25 cellular contexts compared by ENCODE assay signal in the genomic region with DNA sequence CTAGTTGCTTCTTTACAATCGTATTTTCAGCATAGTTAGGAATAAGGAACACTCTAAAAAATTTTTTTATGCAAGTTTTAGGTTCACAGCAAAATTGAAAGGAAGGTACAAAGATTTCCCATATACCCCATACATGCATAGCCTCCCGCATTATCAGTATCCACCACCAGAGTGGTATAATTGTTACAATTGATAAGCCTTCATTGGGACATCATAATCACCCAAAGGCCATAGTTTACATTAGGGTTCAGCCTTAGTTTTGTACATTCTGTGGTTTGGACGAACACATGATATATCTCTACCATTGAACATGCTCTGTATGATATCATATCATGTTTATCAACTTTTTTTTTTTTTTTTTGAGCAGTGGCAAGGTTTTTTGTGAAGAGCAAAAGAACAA.
A peak's percentile ranks its signal among the peaks of the same experiment; 100 is the strongest.
DNase-seq lines count a peak whose midpoint lies in the region; ATAC-seq and TF ChIP-seq lines count a peak whose summit lies in the region.
"Had no signal": no experiment of that assay in that cellular context is flagged by ENCODE, and none has a peak within 500 bp of the region (broad histone marks: within the 10 kb centered on the region; RNA-seq: fewer than 3 reads in every experiment).

No MANE protein-coding gene starts in this region.

- H3K4me1 Mint-ChIP-seq in HFFc6 (ENCODE audit: low read depth) (peaks cover 20% of the 10 kb centered on the region), endothelial cell (ENCODE audit: unreplicated experiment) (peaks cover 5% of the 10 kb centered on the region)
- H3K4me1 Mint-ChIP-seq: T-cell had no signal

- DNase-seq in SK-N-SH (no peak), HFFc6 (no peak), endothelial cell (ENCODE audit: low spot score) (no peak), left colon (no peak), HT-29 (ENCODE audit: low spot score) (no peak)
- DNase-seq: CD4-positive, CD25-positive, alpha-beta regulatory T cell; DMS153; EL; GF-D8; MM.1S; NCI-H1048; NCI-H1417 treated with DMSO at 0.1 percent for 48 hours; NCI-H1930; NCI-H2227 treated with DMSO at 0.1 percent for 48 hours; NCI-H510A; NCI-H748 treated with DMSO at 0.1 percent for 48 hours; SIG-M5; T-cell had no signal

- peaks cover 7 to 26% of the 10 kb centered on the region in 2 experiments for H3K4me1 ChIP-seq in SK-N-SH (ENCODE audit: control insufficient read depth in 1 of 2, insufficient read depth in 2 of 2, low read depth in 1 of 2, low read length in 1 of 2)

- no peaks in the 10 kb centered on the region for H3F3A ChIP-seq in SK-N-SH (replicated peaks; ENCODE audit: insufficient read depth)

- intact Hi-C loops in left colon (cut with DNase I, micrococcal nuclease): no loop called here

- TF ChIP-seq EP300 in SK-N-SH (IDR thresholded peaks at IDR 0.05; ENCODE audit: borderline replicate concordance in 1 of 2, low read depth in 1 of 2, low read length in 1 of 2): no peak

- H3K9ac ChIP-seq in SK-N-SH: no peak overlapping the region

- no peaks in the 10 kb centered on the region for H3K9me3 Mint-ChIP-seq in HFFc6
- no peaks in the 10 kb centered on the region for H3K9me3 Mint-ChIP-seq in endothelial cell (ENCODE audit: unreplicated experiment)
- H3K9me3 Mint-ChIP-seq: GM23338, T-cell had no signal

- POLR2A ChIA-PET in SK-N-SH (lab: Yijun Ruan, JAX): no interaction called here

- no peaks in the 10 kb centered on the region for H3K36me3 ChIP-seq in SK-N-SH (replicated peaks in 1 of 2; ENCODE audit: control insufficient read depth in 1 of 2, insufficient read depth in 2 of 2, low read length in 1 of 2)
- H3K36me3 ChIP-seq: HAP-1 had no signal

- no peak overlapping the region for H3K4me3 ChIP-seq in SK-N-SH (ENCODE audit: low read depth in 2 of 2, low read length in 1 of 2)
- H3K4me3 ChIP-seq: GM12878, GM23338, HAP-1 had no signal

- 95% methylated on average over 3 of the region's 3 CpGs for WGBS in SK-N-SH (ENCODE audit: low lambda C conversion rate)

- H4K20me1 ChIP-seq in SK-N-SH (ENCODE audit: insufficient read depth): no peaks in the 10 kb centered on the region

- H3K27me3 Mint-ChIP-seq in HFFc6 (ENCODE audit: insufficient read depth): no peaks in the 10 kb centered on the region
- no peaks in the 10 kb centered on the region for H3K27me3 Mint-ChIP-seq in endothelial cell (ENCODE audit: unreplicated experiment)
- H3K27me3 Mint-ChIP-seq: CD4-positive, CD25-positive, alpha-beta regulatory T cell; T-cell had no signal

- H3K27me3 ChIP-seq in SK-N-SH (ENCODE audit: insufficient read depth): no peaks in the 10 kb centered on the region

- no peak overlapping the region for H2AFZ ChIP-seq in SK-N-SH (ENCODE audit: low read depth)
- H2AFZ ChIP-seq: GM23338 had no signal

- TF ChIP-seq CTCF in SK-N-SH (IDR thresholded peaks at IDR 0.05) (peak; percentile 18; the same call in 1 of the 2 replicates), HFFc6 (IDR thresholded peaks at IDR 0.05) (peak; percentile 47), endothelial cell (IDR thresholded peaks at IDR 0.05; ENCODE audit: unreplicated experiment) (peak; percentile 28)

- H3K4me2 ChIP-seq in SK-N-SH: no peak overlapping the region
- H3K4me2 ChIP-seq: GM23338 had no signal

- no peaks in the 10 kb centered on the region for H3K79me2 ChIP-seq in SK-N-SH (ENCODE audit: insufficient read depth)

- no peak overlapping the region for H3K4me3 Mint-ChIP-seq in HFFc6
- no peak overlapping the region for H3K4me3 Mint-ChIP-seq in endothelial cell (ENCODE audit: unreplicated experiment)
- H3K4me3 Mint-ChIP-seq: CD4-positive, CD25-positive, alpha-beta regulatory T cell; GM23338; T-cell had no signal

- no peak overlapping the region for H3K27ac ChIP-seq in SK-N-SH (ENCODE audit: low read depth in 2 of 2, low read length in 1 of 2)

- H3K9me3 ChIP-seq in SK-N-SH: no peaks in the 10 kb centered on the region
- H3K9me3 ChIP-seq: HAP-1 had no signal

- CTCF ChIA-PET in SK-N-SH (lab: Yijun Ruan, JAX): interaction anchor here (0.6 kb wide), 1 partner anchor 85 kb away, joined by 3 read pairs; no protein-coding TSS in a partner anchor

- peaks cover 4% of the 10 kb centered on the region for H3K36me3 Mint-ChIP-seq in HFFc6 (ENCODE audit: low read depth)
- H3K36me3 Mint-ChIP-seq in endothelial cell (ENCODE audit: low read depth, unreplicated experiment): no peaks in the 10 kb centered on the region

- ATAC-seq in SK-N-SH treated with all-trans-retinoic acid at 6 μM for 48 hours (no peak), left colon (no peak), GM21423 (IDR thresholded peaks at IDR 0.05; ENCODE audit: unreplicated experiment) (no peak), HG03108 (IDR thresholded peaks at IDR 0.05; ENCODE audit: unreplicated experiment) (no peak)
- ATAC-seq: GM12878, GM23338, Panc1, T-cell had no signal

- TF ChIP-seq RAD21 in SK-N-SH (IDR thresholded peaks at IDR 0.05; ENCODE audit: low read length): no peak

- H3K27ac Mint-ChIP-seq in HFFc6: no peak overlapping the region
- no peak overlapping the region for H3K27ac Mint-ChIP-seq in endothelial cell (ENCODE audit: unreplicated experiment)
- H3K27ac Mint-ChIP-seq: GM23338, T-cell had no signal

- no peaks in the 10 kb centered on the region for H3K9me2 ChIP-seq in SK-N-SH

TF ChIP-seq in SK-N-SH, 30 proteins besides CTCF, POLR2A, EP300 and RAD21 (continues in another document):
- TF ChIP-seq NRF1 (IDR thresholded peaks at IDR 0.05; ENCODE audit: low read depth, low read length): no peak
- TF ChIP-seq, protein P1, sequence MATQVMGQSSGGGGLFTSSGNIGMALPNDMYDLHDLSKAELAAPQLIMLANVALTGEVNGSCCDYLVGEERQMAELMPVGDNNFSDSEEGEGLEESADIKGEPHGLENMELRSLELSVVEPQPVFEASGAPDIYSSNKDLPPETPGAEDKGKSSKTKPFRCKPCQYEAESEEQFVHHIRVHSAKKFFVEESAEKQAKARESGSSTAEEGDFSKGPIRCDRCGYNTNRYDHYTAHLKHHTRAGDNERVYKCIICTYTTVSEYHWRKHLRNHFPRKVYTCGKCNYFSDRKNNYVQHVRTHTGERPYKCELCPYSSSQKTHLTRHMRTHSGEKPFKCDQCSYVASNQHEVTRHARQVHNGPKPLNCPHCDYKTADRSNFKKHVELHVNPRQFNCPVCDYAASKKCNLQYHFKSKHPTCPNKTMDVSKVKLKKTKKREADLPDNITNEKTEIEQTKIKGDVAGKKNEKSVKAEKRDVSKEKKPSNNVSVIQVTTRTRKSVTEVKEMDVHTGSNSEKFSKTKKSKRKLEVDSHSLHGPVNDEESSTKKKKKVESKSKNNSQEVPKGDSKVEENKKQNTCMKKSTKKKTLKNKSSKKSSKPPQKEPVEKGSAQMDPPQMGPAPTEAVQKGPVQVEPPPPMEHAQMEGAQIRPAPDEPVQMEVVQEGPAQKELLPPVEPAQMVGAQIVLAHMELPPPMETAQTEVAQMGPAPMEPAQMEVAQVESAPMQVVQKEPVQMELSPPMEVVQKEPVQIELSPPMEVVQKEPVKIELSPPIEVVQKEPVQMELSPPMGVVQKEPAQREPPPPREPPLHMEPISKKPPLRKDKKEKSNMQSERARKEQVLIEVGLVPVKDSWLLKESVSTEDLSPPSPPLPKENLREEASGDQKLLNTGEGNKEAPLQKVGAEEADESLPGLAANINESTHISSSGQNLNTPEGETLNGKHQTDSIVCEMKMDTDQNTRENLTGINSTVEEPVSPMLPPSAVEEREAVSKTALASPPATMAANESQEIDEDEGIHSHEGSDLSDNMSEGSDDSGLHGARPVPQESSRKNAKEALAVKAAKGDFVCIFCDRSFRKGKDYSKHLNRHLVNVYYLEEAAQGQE (IDR thresholded peaks at IDR 0.05; ENCODE audit: low read depth, low read length): no peak
- no peak for TF ChIP-seq FOXM1 (IDR thresholded peaks at IDR 0.05; ENCODE audit: low read depth)
- no peak for TF ChIP-seq TEAD4 (IDR thresholded peaks at IDR 0.05; ENCODE audit: borderline replicate concordance, insufficient read depth)
- no peak for TF ChIP-seq NFIC (IDR thresholded peaks at IDR 0.05; ENCODE audit: borderline replicate concordance)
- TF ChIP-seq GATA2 (CRISPR knock-in tag; IDR thresholded peaks at IDR 0.05): no peak
- TF ChIP-seq TAF1 (IDR thresholded peaks at IDR 0.05; ENCODE audit: borderline replicate concordance, low read depth, low read length): no peak
- TF ChIP-seq SIN3A (IDR thresholded peaks at IDR 0.05; ENCODE audit: borderline replicate concordance, low read depth, low read length): no peak

TF ChIP-seq in SK-N-SH treated with all-trans-retinoic acid at 6 μM for 48 hours, 23 proteins besides CTCF, POLR2A, EP300 and RAD21 (continues in another document):
- TF ChIP-seq ESRRG (CRISPR knock-in tag; IDR thresholded peaks at IDR 0.05) (no peak), RARB (CRISPR knock-in tag; IDR thresholded peaks at IDR 0.05) (no peak), ZFP3 (CRISPR knock-in tag; IDR thresholded peaks at IDR 0.05) (no peak), ZC3H10 (CRISPR knock-in tag; IDR thresholded peaks at IDR 0.05) (no peak), BACH2 (CRISPR knock-in tag; IDR thresholded peaks at IDR 0.05; ENCODE audit: borderline replicate concordance) (no peak), ZNF8 (CRISPR knock-in tag; IDR thresholded peaks at IDR 0.05) (no peak)
- TF ChIP-seq, protein P2, sequence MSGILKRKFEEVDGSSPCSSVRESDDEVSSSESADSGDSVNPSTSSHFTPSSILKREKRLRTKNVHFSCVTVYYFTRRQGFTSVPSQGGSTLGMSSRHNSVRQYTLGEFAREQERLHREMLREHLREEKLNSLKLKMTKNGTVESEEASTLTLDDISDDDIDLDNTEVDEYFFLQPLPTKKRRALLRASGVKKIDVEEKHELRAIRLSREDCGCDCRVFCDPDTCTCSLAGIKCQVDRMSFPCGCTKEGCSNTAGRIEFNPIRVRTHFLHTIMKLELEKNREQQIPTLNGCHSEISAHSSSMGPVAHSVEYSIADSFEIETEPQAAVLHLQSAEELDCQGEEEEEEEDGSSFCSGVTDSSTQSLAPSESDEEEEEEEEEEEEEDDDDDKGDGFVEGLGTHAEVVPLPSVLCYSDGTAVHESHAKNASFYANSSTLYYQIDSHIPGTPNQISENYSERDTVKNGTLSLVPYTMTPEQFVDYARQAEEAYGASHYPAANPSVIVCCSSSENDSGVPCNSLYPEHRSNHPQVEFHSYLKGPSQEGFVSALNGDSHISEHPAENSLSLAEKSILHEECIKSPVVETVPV (CRISPR knock-in tag; IDR thresholded peaks at IDR 0.05): no peak
- TF ChIP-seq, protein P3, sequence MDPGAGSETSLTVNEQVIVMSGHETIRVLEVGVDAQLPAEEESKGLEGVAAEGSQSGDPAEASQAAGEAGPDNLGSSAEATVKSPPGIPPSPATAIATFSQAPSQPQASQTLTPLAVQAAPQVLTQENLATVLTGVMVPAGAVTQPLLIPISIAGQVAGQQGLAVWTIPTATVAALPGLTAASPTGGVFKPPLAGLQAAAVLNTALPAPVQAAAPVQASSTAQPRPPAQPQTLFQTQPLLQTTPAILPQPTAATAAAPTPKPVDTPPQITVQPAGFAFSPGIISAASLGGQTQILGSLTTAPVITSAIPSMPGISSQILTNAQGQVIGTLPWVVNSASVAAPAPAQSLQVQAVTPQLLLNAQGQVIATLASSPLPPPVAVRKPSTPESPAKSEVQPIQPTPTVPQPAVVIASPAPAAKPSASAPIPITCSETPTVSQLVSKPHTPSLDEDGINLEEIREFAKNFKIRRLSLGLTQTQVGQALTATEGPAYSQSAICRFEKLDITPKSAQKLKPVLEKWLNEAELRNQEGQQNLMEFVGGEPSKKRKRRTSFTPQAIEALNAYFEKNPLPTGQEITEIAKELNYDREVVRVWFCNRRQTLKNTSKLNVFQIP (CRISPR knock-in tag; IDR thresholded peaks at IDR 0.05; ENCODE audit: borderline replicate concordance, low read depth): no peak
